ENCODE assay signal across 1 cellular context in genomic region chr7:55018361-55019328, GRCh38.
TF ChIP-seq lines count a peak whose summit lies in the region.

Gene EGFR, plus strand, starts transcription at chr7:55019017. Its CDS starts 261 bp downstream, at chr7:55019278.

TF ChIP-seq in HEK293, 187 proteins besides CTCF, POLR2A, EP300 and RAD21 (continued from another document):
- TF ChIP-seq ZNF518A (tag by site-specific recombination; conservative IDR thresholded peaks at IDR 0.05; ENCODE audit: low read depth) (no peak), ZNF132 (tag by site-specific recombination; IDR thresholded peaks at IDR 0.05; ENCODE audit: borderline replicate concordance) (no peak), TCF7L2 (IDR thresholded peaks at IDR 0.05; ENCODE audit: borderline replicate concordance, low read depth, low read length) (no peak), BCL6B (tag by site-specific recombination; IDR thresholded peaks at IDR 0.05) (no peak), ZSCAN16 (tag by site-specific recombination; IDR thresholded peaks at IDR 0.05) (no peak), ZBTB17 (tag by site-specific recombination; IDR thresholded peaks at IDR 0.05) (no peak), ZNF157 (tag by site-specific recombination; IDR thresholded peaks at IDR 0.05) (no peak), ZNF645 (tag by site-specific recombination; IDR thresholded peaks at IDR 0.05) (no peak), ZNF140 (tag by site-specific recombination; IDR thresholded peaks at IDR 0.05) (no peak), ZSCAN23 (tag by site-specific recombination; IDR thresholded peaks at IDR 0.05) (no peak), ZNF677 (tag by site-specific recombination; IDR thresholded peaks at IDR 0.05) (no peak), ZNF37A (tag by site-specific recombination; IDR thresholded peaks at IDR 0.05) (no peak), ZNF354C (tag by site-specific recombination; IDR thresholded peaks at IDR 0.05; ENCODE audit: borderline replicate concordance, low read depth) (no peak), ZNF585B (tag by site-specific recombination; IDR thresholded peaks at IDR 0.05) (no peak), ZNF777 (tag by site-specific recombination; IDR thresholded peaks at IDR 0.05; ENCODE audit: borderline replicate concordance) (no peak), ZNF341 (tag by site-specific recombination; IDR thresholded peaks at IDR 0.05; ENCODE audit: low read depth) (peak; percentile 83), KLF1 (tag by site-specific recombination; IDR thresholded peaks at IDR 0.05) (peak; percentile 53; the same call in 1 of the 2 replicates), ZNF169 (tag by site-specific recombination; IDR thresholded peaks at IDR 0.05) (no peak), KLF9 (tag by site-specific recombination; IDR thresholded peaks at IDR 0.05; ENCODE audit: low read depth) (0 out of 2 replicates have a peak, but pooled peaks have one; percentile 26), ZNF513 (tag by site-specific recombination; IDR thresholded peaks at IDR 0.05) (no peak), EGR2 (tag by site-specific recombination; IDR thresholded peaks at IDR 0.05; ENCODE audit: low read depth) (peak; percentile 47; the same call in 1 of the 2 replicates), ZNF792 (tag by site-specific recombination; IDR thresholded peaks at IDR 0.05) (no peak), PRDM4 (tag by site-specific recombination; IDR thresholded peaks at IDR 0.05) (no peak), ZNF548 (tag by site-specific recombination; IDR thresholded peaks at IDR 0.05) (no peak), WT1 (tag by site-specific recombination; IDR thresholded peaks at IDR 0.05) (peak; percentile 66), ZBTB11 (tag by site-specific recombination; conservative IDR thresholded peaks at IDR 0.05; ENCODE audit: low read depth) (no peak), ZNF202 (tag by site-specific recombination; IDR thresholded peaks at IDR 0.05; ENCODE audit: borderline replicate concordance) (no peak), ZBTB10 (tag by site-specific recombination; IDR thresholded peaks at IDR 0.05) (no peak), ZNF791 (tag by site-specific recombination; IDR thresholded peaks at IDR 0.05) (no peak), ELK4 (IDR thresholded peaks at IDR 0.05; ENCODE audit: borderline replicate concordance, low read depth, low read length) (no peak), ZNF776 (tag by site-specific recombination; IDR thresholded peaks at IDR 0.05; ENCODE audit: borderline replicate concordance) (no peak), ZNF530 (tag by site-specific recombination; IDR thresholded peaks at IDR 0.05; ENCODE audit: low read depth) (no peak), ZNF391 (tag by site-specific recombination; IDR thresholded peaks at IDR 0.05; ENCODE audit: borderline replicate concordance, low read depth) (no peak), YY1 (tag by site-specific recombination; IDR thresholded peaks at IDR 0.05) (no peak), ZNF350 (tag by site-specific recombination; IDR thresholded peaks at IDR 0.05) (no peak), KLF7 (tag by site-specific recombination; IDR thresholded peaks at IDR 0.05; ENCODE audit: borderline replicate concordance) (no peak), ZNF433 (tag by site-specific recombination; IDR thresholded peaks at IDR 0.05; ENCODE audit: low read depth) (no peak), ZNF664 (tag by site-specific recombination; IDR thresholded peaks at IDR 0.05) (no peak)
